ENCODE assay signal across 31 cellular contexts in genomic region chr1:16992102-16992501, GRCh38. TPM values are rescaled to one million over a fixed set of nuclear protein-coding genes. Genes with fewer than 3 reads are reported as not detected.
"Had no signal": no experiment of that assay in that cellular context is flagged by ENCODE, and none has a peak within 500 bp of the region (broad histone marks: within the 10 kb centered on the region; RNA-seq: fewer than 3 reads in every experiment).

No MANE protein-coding gene starts in this region.

- H3K27me3 ChIP-seq: adrenal gland, body of pancreas, colonic mucosa, esophagus squamous epithelium, gastroesophageal sphincter had no signal

- ATAC-seq: activated CD4-positive, alpha-beta T cell treated with anti-CD3 and anti-CD28 coated beads for 36 hours; activated CD8-positive, alpha-beta memory T cell treated with anti-CD3 and anti-CD28 coated beads, Interleukin-2, amount 10 ng/mL, durations not matched to agents 7 days and 5 days; activated CD8-positive, alpha-beta T cell treated with anti-CD3 and anti-CD28 coated beads, Interleukin-2, amount 10 ng/mL, durations not matched to agents 7 days and 5 days; activated naive CD8-positive, alpha-beta T cell treated with anti-CD3 and anti-CD28 coated beads, Interleukin-2, amount 50 U/mL, for 24 hours; body of pancreas; gastroesophageal sphincter; T-helper 17 cell had no signal

- H3K36me3 ChIP-seq: colonic mucosa had no signal

- H3K4me3 ChIP-seq: adrenal gland, body of pancreas, colonic mucosa, esophagus squamous epithelium, gastroesophageal sphincter had no signal

- DNase-seq: activated CD4-positive, alpha-beta memory T cell treated with anti-CD3 and anti-CD28 coated beads for 36 hours; activated CD4-positive, alpha-beta T cell treated with anti-CD3 and anti-CD28 coated beads for 36 hours; activated CD4-positive, alpha-beta T cell treated with anti-CD3 and anti-CD28 coated beads, Interleukin-2, amount 10 ng/mL, durations not matched to agents 24 days and 14 days; activated CD4-positive, CD25-positive, alpha-beta regulatory T cell; activated CD4-positive, CD25-positive, alpha-beta regulatory T cell treated with anti-CD3 and anti-CD28 coated beads, Interleukin-2, amount 50 U/mL, for 72 hours; activated CD8-positive, alpha-beta memory T cell treated with anti-CD3 and anti-CD28 coated beads, Interleukin-2, amount 10 ng/mL, durations not matched to agents 7 days and 5 days; activated CD8-positive, alpha-beta memory T cell treated with anti-CD3 and anti-CD28 coated beads, Interleukin-2, amount 50 U/mL, for 4 hours; activated CD8-positive, alpha-beta T cell treated with anti-CD3 and anti-CD28 coated beads, Interleukin-2, amount 10 ng/mL, durations not matched to agents 7 days and 5 days; activated effector memory CD4-positive, alpha-beta T cell treated with anti-CD3 and anti-CD28 coated beads, Interleukin-2, amount 50 U/mL, for 16 hours; activated naive CD4-positive, alpha-beta T cell treated with anti-CD3 and anti-CD28 coated beads for 36 hours; activated naive CD8-positive, alpha-beta T cell treated with anti-CD3 and anti-CD28 coated beads for 36 hours; activated naive CD8-positive, alpha-beta T cell treated with anti-CD3 and anti-CD28 coated beads, Interleukin-2, amount 50 U/mL, for 24 hours; activated T-cell treated with anti-CD3 and anti-CD28 coated beads, Interleukin-2, amount 50 U/mL, for 1 hour; activated T-cell treated with anti-CD3 and anti-CD28 coated beads, Interleukin-2, amount 50 U/mL, for 48 hours; adrenal gland; amygdala; aorta; body of pancreas; colonic mucosa; effector CD8-positive, alpha-beta T cell; esophagus squamous epithelium; foreskin melanocyte; T-helper 1 cell; T-helper 17 cell had no signal

- FAIRE-seq: endometrium, endothelial cell of umbilical vein had no signal

- H3K27ac ChIP-seq: adrenal gland, body of pancreas, colonic mucosa, epithelial cell of prostate, esophagus squamous epithelium, gastroesophageal sphincter had no signal

- H3K4me1 ChIP-seq: adrenal gland, body of pancreas, colonic mucosa, gastroesophageal sphincter had no signal

- H3K9me3 ChIP-seq: adrenal gland, body of pancreas, colonic mucosa, esophagus squamous epithelium, gastroesophageal sphincter had no signal

RNA-seq across cellular contexts. Expression of gene MFAP2, which starts 11.7 kb away (rescaled TPM):
- total RNA-seq: activated CD4-positive, alpha-beta memory T cell treated with anti-CD3 and anti-CD28 coated beads for 36 hours; activated CD4-positive, alpha-beta T cell treated with anti-CD3 and anti-CD28 coated beads for 36 hours; activated CD4-positive, alpha-beta T cell treated with anti-CD3 and anti-CD28 coated beads, Interleukin-2, amount 10 ng/mL, durations not matched to agents 24 days and 14 days; activated CD8-positive, alpha-beta memory T cell treated with anti-CD3 and anti-CD28 coated beads for 36 hours; activated CD8-positive, alpha-beta memory T cell treated with anti-CD3 and anti-CD28 coated beads, Interleukin-2, amount 10 ng/mL, durations not matched to agents 7 days and 5 days; activated CD8-positive, alpha-beta T cell treated with anti-CD3 and anti-CD28 coated beads, Interleukin-2, amount 10 ng/mL, durations not matched to agents 7 days and 5 days; activated naive CD4-positive, alpha-beta T cell treated with anti-CD3 and anti-CD28 coated beads for 36 hours; activated naive CD8-positive, alpha-beta T cell treated with anti-CD3 and anti-CD28 coated beads for 36 hours; activated T-helper 1 cell treated with anti-CD3 and anti-CD28 coated beads, Interleukin-12 subunit alpha, Interleukin-12 subunit beta, Interleukin-2, Interleukin-4 antibody, amounts not matched to agents 30 ng/mL and 10 ng/mL and 1 ng/mL, durations not matched to agents 14 hours and 24 hours and 36 hours; activated T-helper 2 cell treated with anti-CD3 and anti-CD28 coated beads, Interferon-gamma antibody, Interleukin-2, Interleukin-4, amounts not matched to agents 10 μg/mL and 5 μg/mL and 100 μg/mL, durations not matched to agents 14 hours and 24 hours and 36 hours; T-helper 17 cell had no signal
